Comparison of ENCODE assay signal across 22 cellular contexts in the genomic region with DNA sequence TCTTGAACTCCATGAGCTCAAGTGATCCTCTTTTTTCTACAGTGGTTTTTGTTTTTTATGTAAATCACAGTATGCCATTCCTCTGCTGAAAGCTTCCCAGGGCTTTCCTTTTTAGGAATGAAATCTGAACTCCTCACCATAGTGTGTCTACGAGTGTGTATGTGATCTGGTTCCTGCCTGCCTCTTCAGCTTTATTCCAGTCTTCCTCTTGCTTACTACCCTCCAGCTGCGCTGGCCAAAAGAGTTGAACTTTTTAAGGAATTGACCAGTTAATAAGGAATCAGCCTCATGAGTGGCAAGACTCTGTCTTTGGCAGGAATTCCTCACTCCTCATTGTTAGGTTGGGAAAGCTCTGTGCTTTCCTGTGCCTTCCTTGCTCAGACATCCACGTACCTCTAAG. TPM values are rescaled to one million over a fixed set of nuclear protein-coding genes. Genes with fewer than 3 reads are reported as not detected.
DNase-seq lines count a peak whose midpoint lies in the region; ATAC-seq, FAIRE-seq and TF ChIP-seq lines count a peak whose summit lies in the region.
"Had no signal": no experiment of that assay in that cellular context is flagged by ENCODE, and none has a peak within 500 bp of the region (broad histone marks: within the 10 kb centered on the region; RNA-seq: fewer than 3 reads in every experiment).

No MANE protein-coding gene starts in this region.

- CTCF ChIA-PET in endothelial cell of umbilical vein (lab: Charles Lee): interaction anchor here (1.0 to 2.0 kb wide), 5 partner anchors 16 to 61 kb away, joined by 3 to 6 read pairs (median 5); no protein-coding TSS in a partner anchor

- H3K9ac ChIP-seq in endothelial cell of umbilical vein (replicated peaks; ENCODE audit: extremely low read depth, insufficient read depth, low read length): no peak overlapping the region
- H3K9ac ChIP-seq: parathyroid adenoma had no signal

- ATAC-seq in activated T-cell treated with anti-CD3 and anti-CD28 coated beads, Interleukin-2, amount 50 U/mL, for 4 hours: no peak
- no peak for ATAC-seq in stimulated activated effector memory CD8-positive, alpha-beta T cell treated with anti-CD3 and anti-CD28 coated beads, Interleukin-12 subunit alpha, Interleukin-12 subunit beta, amount 100 ng/mL, for 72 hours
- ATAC-seq: left colon had no signal

- intact Hi-C loops in endothelial cell of umbilical vein (cut with micrococcal nuclease): no loop called here

- H3K27me3 Mint-ChIP-seq in activated T-cell treated with anti-CD3 and anti-CD28 coated beads, Interleukin-2, amount 50 U/mL, for 24 hours: no peaks in the 10 kb centered on the region
- no peaks in the 10 kb centered on the region for H3K27me3 Mint-ChIP-seq in activated T-cell treated with anti-CD3 and anti-CD28 coated beads, Interleukin-2, amount 50 U/mL, for 4 hours (ENCODE audit: low read depth)
- H3K27me3 Mint-ChIP-seq: activated B cell treated with CpG ODN at 0.5 μM for 24 hours had no signal

- peaks cover 33% of the 10 kb centered on the region for H3K4me1 ChIP-seq in endothelial cell of umbilical vein (ENCODE audit: control insufficient read depth, extremely low read depth, insufficient read depth, low read length)

- H3K4me3 ChIP-seq in NB4 (ENCODE audit: low read depth, low read length) (peak overlapping the region; percentile 25), endothelial cell of umbilical vein (replicated peaks in 1 of 3; ENCODE audit: insufficient read depth in 1 of 3, low read depth in 1 of 3, low read length in 3 of 3) (no peak overlapping the region)
- H3K4me3 ChIP-seq: skin epidermis, transverse colon had no signal

- BruUV-seq in endothelial cell of umbilical vein (replicated peaks; lab: Mats Ljungman, UMichigan): no TSS peak

- H3K27ac ChIP-seq in endothelial cell of umbilical vein (ENCODE audit: insufficient read depth, low read depth, low read length): peak overlapping the region; percentile 9
- H3K27ac ChIP-seq: brain microvascular endothelial cell, parathyroid adenoma, skin epidermis, transverse colon had no signal

- H3K79me2 ChIP-seq in endothelial cell of umbilical vein (ENCODE audit: control insufficient read depth, insufficient read depth, low read length): peaks cover 84% of the 10 kb centered on the region

- no peaks in the 10 kb centered on the region for H3K27me3 ChIP-seq in endothelial cell of umbilical vein (ENCODE audit: control insufficient read depth in 2 of 2, insufficient read depth in 2 of 2, low read length in 2 of 2)
- H3K27me3 ChIP-seq: brain microvascular endothelial cell, transverse colon had no signal

- H3K27ac Mint-ChIP-seq in activated T-cell treated with anti-CD3 and anti-CD28 coated beads, Interleukin-2, amount 50 U/mL, for 24 hours: peak overlapping the region; percentile 85
- H3K27ac Mint-ChIP-seq in stimulated activated effector memory CD8-positive, alpha-beta T cell treated with anti-CD3 and anti-CD28 coated beads, Interleukin-12 subunit alpha, Interleukin-12 subunit beta, amount 100 ng/mL, for 72 hours: peak overlapping the region; percentile 32
- H3K27ac Mint-ChIP-seq: activated B cell treated with CpG ODN at 0.5 μM for 24 hours had no signal

- FAIRE-seq in endothelial cell of umbilical vein (lab: Jason Lieb, UNC): no peak
- FAIRE-seq: A204.1 had no signal

- peaks cover 2% of the 10 kb centered on the region for H4K20me1 ChIP-seq in endothelial cell of umbilical vein (replicated peaks; ENCODE audit: control insufficient read depth, extremely low read depth, insufficient read depth, low read length)

- H3K36me3 ChIP-seq in endothelial cell of umbilical vein (ENCODE audit: control insufficient read depth in 2 of 2, extremely low read depth in 1 of 2, insufficient read depth in 2 of 2, low read length in 2 of 2): peaks cover 0 to 21% of the 10 kb centered on the region in 2 experiments

- H3K9me3 ChIP-seq in endothelial cell of umbilical vein (replicated peaks; ENCODE audit: control insufficient read depth, insufficient read depth, low read length): no peaks in the 10 kb centered on the region
- H3K9me3 ChIP-seq: transverse colon had no signal

- TF ChIP-seq CTCF in NB4 (IDR thresholded peaks at IDR 0.05; ENCODE audit: low read depth, low read length) (no peak), endothelial cell of umbilical vein (IDR thresholded peaks at IDR 0.05; ENCODE audit: extremely low read depth in 1 of 2, insufficient read depth in 1 of 2, low read depth in 1 of 2, low read length in 2 of 2) (no peak)

- H3K4me1 Mint-ChIP-seq in activated T-cell treated with anti-CD3 and anti-CD28 coated beads, Interleukin-2, amount 50 U/mL, for 24 hours (ENCODE audit: low read depth): peaks cover 45% of the 10 kb centered on the region
- H3K4me1 Mint-ChIP-seq in activated T-cell treated with anti-CD3 and anti-CD28 coated beads, Interleukin-2, amount 50 U/mL, for 4 hours (ENCODE audit: low read depth): peaks cover 38% of the 10 kb centered on the region
- peaks cover 39% of the 10 kb centered on the region for H3K4me1 Mint-ChIP-seq in stimulated activated effector memory CD8-positive, alpha-beta T cell treated with anti-CD3 and anti-CD28 coated beads, Interleukin-12 subunit alpha, Interleukin-12 subunit beta, amount 100 ng/mL, for 72 hours

- H3K4me2 ChIP-seq in endothelial cell of umbilical vein (ENCODE audit: insufficient read depth, low read length): no peak overlapping the region

- H3K9me1 ChIP-seq in endothelial cell of umbilical vein (replicated peaks; ENCODE audit: control insufficient read depth, extremely low read depth, insufficient read depth, low read length): no peaks in the 10 kb centered on the region

- POLR2A ChIA-PET in endothelial cell of umbilical vein (lab: Charles Lee): no interaction called here

- dilution Hi-C loops in endothelial cell of umbilical vein (cut with MboI; ENCODE audit: extremely low pct_ligation_motif_present, low sequenced_read_pairs): no loop called here

- peak overlapping the region; percentile 36 for H3K4me3 Mint-ChIP-seq in activated T-cell treated with anti-CD3 and anti-CD28 coated beads, Interleukin-2, amount 50 U/mL, for 24 hours
- H3K4me3 Mint-ChIP-seq in activated T-cell treated with anti-CD3 and anti-CD28 coated beads, Interleukin-2, amount 50 U/mL, for 4 hours: no peak overlapping the region
- no peak overlapping the region for H3K4me3 Mint-ChIP-seq in stimulated activated effector memory CD8-positive, alpha-beta T cell treated with anti-CD3 and anti-CD28 coated beads, Interleukin-12 subunit alpha, Interleukin-12 subunit beta, amount 100 ng/mL, for 72 hours
- H3K4me3 Mint-ChIP-seq: activated B cell treated with CpG ODN at 0.5 μM for 24 hours; activated naive CD4-positive, alpha-beta T cell treated with anti-CD3 and anti-CD28 coated beads for 36 hours had no signal

- H3K9me3 Mint-ChIP-seq in activated T-cell treated with anti-CD3 and anti-CD28 coated beads, Interleukin-2, amount 50 U/mL, for 24 hours: no peaks in the 10 kb centered on the region
- no peaks in the 10 kb centered on the region for H3K9me3 Mint-ChIP-seq in activated T-cell treated with anti-CD3 and anti-CD28 coated beads, Interleukin-2, amount 50 U/mL, for 4 hours
- no peaks in the 10 kb centered on the region for H3K9me3 Mint-ChIP-seq in stimulated activated effector memory CD8-positive, alpha-beta T cell treated with anti-CD3 and anti-CD28 coated beads, Interleukin-12 subunit alpha, Interleukin-12 subunit beta, amount 100 ng/mL, for 72 hours
- H3K9me3 Mint-ChIP-seq: activated B cell treated with CpG ODN at 0.5 μM for 24 hours; activated naive CD4-positive, alpha-beta T cell treated with anti-CD3 and anti-CD28 coated beads for 36 hours had no signal

- no peak overlapping the region for H2AFZ ChIP-seq in endothelial cell of umbilical vein (ENCODE audit: low read depth, low read length)
- H2AFZ ChIP-seq: parathyroid adenoma had no signal

- no peak for DNase-seq in activated T-cell treated with anti-CD3 and anti-CD28 coated beads, Interleukin-2, amount 50 U/mL, for 24 hours
- no peak for DNase-seq in activated T-cell treated with anti-CD3 and anti-CD28 coated beads, Interleukin-2, amount 50 U/mL, for 4 hours
- DNase-seq in NB4 (ENCODE audit: low read depth) (no peak), endothelial cell of umbilical vein (ENCODE audit: low read depth, low spot score) (no peak), NCI-H2196 (lab: John Stamatoyannopoulos, UW; ENCODE audit: unreplicated experiment) (no peak), NCI-H2029 treated with DMSO at 0.1 percent for 48 hours (lab: John Stamatoyannopoulos, UW) (no peak)
- DNase-seq in stimulated activated effector memory CD8-positive, alpha-beta T cell treated with anti-CD3 and anti-CD28 coated beads, Interleukin-12 subunit alpha, Interleukin-12 subunit beta, amount 100 ng/mL, for 72 hours (ENCODE audit: low spot score in 2 of 2): no peak
- DNase-seq in NK-92 treated with Interleukin-12 subunit alpha and Interleukin-12 subunit beta, amount 100 ng/mL, for 24 hours (lab: John Stamatoyannopoulos, UW): no peak
- DNase-seq: activated B cell treated with CpG ODN at 0.5 μM for 24 hours; activated naive CD4-positive, alpha-beta T cell treated with anti-CD3 and anti-CD28 coated beads for 36 hours; brain microvascular endothelial cell; EL; hypothalamus; left colon; NCI-H1417 treated with DMSO at 0.1 percent for 48 hours; NCI-H2227 treated with DMSO at 0.1 percent for 48 hours; transverse colon had no signal

- peaks cover 87% of the 10 kb centered on the region for H3K36me3 Mint-ChIP-seq in activated T-cell treated with anti-CD3 and anti-CD28 coated beads, Interleukin-2, amount 50 U/mL, for 24 hours (ENCODE audit: low read depth)
- H3K36me3 Mint-ChIP-seq in activated T-cell treated with anti-CD3 and anti-CD28 coated beads, Interleukin-2, amount 50 U/mL, for 4 hours (ENCODE audit: insufficient read depth): peaks cover 28% of the 10 kb centered on the region
- H3K36me3 Mint-ChIP-seq in stimulated activated effector memory CD8-positive, alpha-beta T cell treated with anti-CD3 and anti-CD28 coated beads, Interleukin-12 subunit alpha, Interleukin-12 subunit beta, amount 100 ng/mL, for 72 hours: peaks cover 98% of the 10 kb centered on the region

- TF ChIP-seq POLR2A in NB4 (IDR thresholded peaks at IDR 0.05; ENCODE audit: extremely low read depth, insufficient read length) (no peak), endothelial cell of umbilical vein (IDR thresholded peaks at IDR 0.05; ENCODE audit: low read depth, low read length) (no peak)

RNA-seq across cellular contexts. Expression of a gene that starts 4.0 kb away (rescaled TPM):
- total RNA-seq in activated T-cell treated with anti-CD3 and anti-CD28 coated beads, Interleukin-2, amount 50 U/mL, for 4 hours: 1,000 to 10,000 TPM in 1 of 3 donors, 100 to 1,000 TPM in 2; 924 to 1,031 (median 969) TPM
- total RNA-seq in endothelial cell of umbilical vein: 362 and 389 TPM in 2 replicates
- polyA plus RNA-seq in endothelial cell of umbilical vein: 317 and 343 TPM in 2 replicates
- polyA plus RNA-seq in endothelial cell of umbilical vein (2011; cell fraction: cytosol; rRNA removed): 304 and 311 TPM in 2 replicates
- polyA plus RNA-seq in endothelial cell of umbilical vein (2011; cell fraction: nucleus; rRNA removed): 134 and 184 TPM in 2 replicates
- 406 and 507 TPM in 2 replicates for polyA plus RNA-seq in endothelial cell of umbilical vein (2012)
- polyA minus RNA-seq in endothelial cell of umbilical vein: 347 and 391 TPM in 2 replicates
- polyA minus RNA-seq in endothelial cell of umbilical vein (2011; cell fraction: cytosol; rRNA and poly(A)+ RNA removed): 259 TPM
- 59.8 and 83.0 TPM in 2 replicates for polyA minus RNA-seq in endothelial cell of umbilical vein (2011; cell fraction: nucleus; rRNA and poly(A)+ RNA removed)

RNA-seq across cellular contexts. Expression of a gene that starts 5.1 kb away (rescaled TPM):
- total RNA-seq in activated T-cell treated with anti-CD3 and anti-CD28 coated beads, Interleukin-2, amount 50 U/mL, for 4 hours: 10 to 100 TPM; 29.5 to 32.3 (median 30.5) TPM
- 19.6 and 21.8 TPM in 2 replicates for total RNA-seq in endothelial cell of umbilical vein
- 32.7 and 42.6 TPM in 2 replicates for polyA plus RNA-seq in endothelial cell of umbilical vein
- polyA plus RNA-seq in endothelial cell of umbilical vein (2011; cell fraction: cytosol; rRNA removed): 24.5 and 24.6 TPM in 2 replicates
- 9.0 and 9.3 TPM in 2 replicates for polyA plus RNA-seq in endothelial cell of umbilical vein (2011; cell fraction: nucleus; rRNA removed)
- 21.0 and 22.8 TPM in 2 replicates for polyA plus RNA-seq in endothelial cell of umbilical vein (2012)
- 13.7 and 17.4 TPM in 2 replicates for polyA minus RNA-seq in endothelial cell of umbilical vein
- polyA minus RNA-seq in endothelial cell of umbilical vein (2011; cell fraction: cytosol; rRNA and poly(A)+ RNA removed): 14.7 TPM
- 4.0 and 5.1 TPM in 2 replicates for polyA minus RNA-seq in endothelial cell of umbilical vein (2011; cell fraction: nucleus; rRNA and poly(A)+ RNA removed)

RNA-seq across cellular contexts. Expression of a gene that starts 24.1 kb away (rescaled TPM):
- 10 to 100 TPM; 70.8 to 78.4 (median 74.4) TPM for total RNA-seq in activated T-cell treated with anti-CD3 and anti-CD28 coated beads, Interleukin-2, amount 50 U/mL, for 4 hours
- total RNA-seq in endothelial cell of umbilical vein: 23.4 and 31.7 TPM in 2 replicates
- 16.2 and 19.9 TPM in 2 replicates for polyA plus RNA-seq in endothelial cell of umbilical vein
- 18.9 and 20.7 TPM in 2 replicates for polyA plus RNA-seq in endothelial cell of umbilical vein (2011; cell fraction: cytosol; rRNA removed)
- polyA plus RNA-seq in endothelial cell of umbilical vein (2011; cell fraction: nucleus; rRNA removed): 42.3 and 47.6 TPM in 2 replicates
- polyA plus RNA-seq in endothelial cell of umbilical vein (2012): 20.3 and 23.2 TPM in 2 replicates
- polyA minus RNA-seq in endothelial cell of umbilical vein: 25.7 and 36.9 TPM in 2 replicates
- polyA minus RNA-seq in endothelial cell of umbilical vein (2011; cell fraction: cytosol; rRNA and poly(A)+ RNA removed): 11.6 TPM
- 19.8 and 21.2 TPM in 2 replicates for polyA minus RNA-seq in endothelial cell of umbilical vein (2011; cell fraction: nucleus; rRNA and poly(A)+ RNA removed)

RNA-seq across cellular contexts. Expression of a gene that starts 35.8 kb away (rescaled TPM):
- total RNA-seq in activated T-cell treated with anti-CD3 and anti-CD28 coated beads, Interleukin-2, amount 50 U/mL, for 4 hours: not detected
- total RNA-seq in endothelial cell of umbilical vein: not detected in 2 replicates
- not detected in 2 replicates for polyA plus RNA-seq in endothelial cell of umbilical vein
- polyA plus RNA-seq in endothelial cell of umbilical vein (2011; cell fraction: cytosol; rRNA removed): not detected in 2 replicates
- not detected in 2 replicates for polyA plus RNA-seq in endothelial cell of umbilical vein (2011; cell fraction: nucleus; rRNA removed)
- not detected in 2 replicates for polyA plus RNA-seq in endothelial cell of umbilical vein (2012)
- not detected in 2 replicates for polyA minus RNA-seq in endothelial cell of umbilical vein
- not detected for polyA minus RNA-seq in endothelial cell of umbilical vein (2011; cell fraction: cytosol; rRNA and poly(A)+ RNA removed)
- not detected in 2 replicates for polyA minus RNA-seq in endothelial cell of umbilical vein (2011; cell fraction: nucleus; rRNA and poly(A)+ RNA removed)
- total RNA-seq: activated B cell treated with CpG ODN at 0.5 μM for 24 hours; activated naive CD4-positive, alpha-beta T cell treated with anti-CD3 and anti-CD28 coated beads for 36 hours; mucosa of gallbladder; T-helper 1 cell treated with Interleukin-12 subunit alpha and Interleukin-12 subunit beta and Interleukin-4 antibody, amounts not matched to agents 30 ng/mL and 1 ng/mL, for 36 hours; transverse colon had no signal

RNA-seq across cellular contexts. Expression of a gene that starts 46.1 kb away (rescaled TPM):
- 10 to 100 TPM; 18.8 to 28.1 (median 27.6) TPM for total RNA-seq in activated T-cell treated with anti-CD3 and anti-CD28 coated beads, Interleukin-2, amount 50 U/mL, for 4 hours
- total RNA-seq in endothelial cell of umbilical vein: 1.2 and 1.5 TPM in 2 replicates
- polyA plus RNA-seq in endothelial cell of umbilical vein: 0.88 and 0.94 TPM in 2 replicates
- 0.39 and 0.45 TPM in 2 replicates for polyA plus RNA-seq in endothelial cell of umbilical vein (2011; cell fraction: cytosol; rRNA removed)
- polyA plus RNA-seq in endothelial cell of umbilical vein (2011; cell fraction: nucleus; rRNA removed): 1.8 and 2.4 TPM in 2 replicates
- polyA plus RNA-seq in endothelial cell of umbilical vein (2012): 1.8 and 3.2 TPM in 2 replicates
- polyA minus RNA-seq in endothelial cell of umbilical vein: 0.83 and 1.4 TPM in 2 replicates
- 7.4 TPM for polyA minus RNA-seq in endothelial cell of umbilical vein (2011; cell fraction: cytosol; rRNA and poly(A)+ RNA removed)
- 0.67 and 1.2 TPM in 2 replicates for polyA minus RNA-seq in endothelial cell of umbilical vein (2011; cell fraction: nucleus; rRNA and poly(A)+ RNA removed)
